10 cellular contexts compared by ENCODE assay signal in the genomic region with DNA sequence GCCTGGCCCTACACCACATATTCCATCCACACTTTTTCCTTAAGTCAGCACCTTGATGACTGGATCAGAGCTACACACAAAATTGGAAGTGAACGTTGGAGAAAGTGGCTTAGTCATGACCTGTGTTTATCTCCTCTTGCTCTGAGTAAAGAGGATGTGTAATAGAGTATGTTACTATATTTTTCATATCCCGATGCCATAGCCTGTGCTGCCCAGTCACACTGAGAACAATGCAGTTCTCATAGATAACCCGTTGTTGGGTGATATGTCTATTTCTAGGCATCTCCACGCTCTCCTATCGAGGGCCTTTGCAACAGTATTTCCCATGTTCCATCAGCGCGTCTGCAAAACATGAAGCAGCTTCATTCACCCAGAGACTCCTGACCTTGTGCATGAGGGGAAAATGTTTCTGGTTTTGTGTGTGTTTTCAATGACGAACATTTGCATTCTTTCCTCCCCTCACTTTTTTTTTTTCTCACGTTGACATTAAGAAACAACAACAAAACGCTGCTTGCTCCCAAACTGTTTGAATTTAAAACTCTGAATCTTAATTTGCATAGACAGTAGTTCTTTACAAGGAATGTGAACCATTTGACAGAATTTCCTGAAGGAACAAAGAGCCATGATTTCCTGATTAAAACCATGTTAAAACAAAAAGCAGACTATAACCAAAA. TPM values are rescaled to one million over a fixed set of nuclear protein-coding genes. Genes with fewer than 3 reads are reported as not detected.
A peak's percentile ranks its signal among the peaks of the same experiment; 100 is the strongest.
DNase-seq lines count a peak whose midpoint lies in the region; ATAC-seq, FAIRE-seq and TF ChIP-seq lines count a peak whose summit lies in the region.
"Had no signal": no experiment of that assay in that cellular context is flagged by ENCODE, and none has a peak within 500 bp of the region (broad histone marks: within the 10 kb centered on the region; RNA-seq: fewer than 3 reads in every experiment).

No MANE protein-coding gene starts in this region.

- no peaks in the 10 kb centered on the region for H3K9me3 Mint-ChIP-seq in CD4-positive, alpha-beta memory T cell
- H3K9me3 Mint-ChIP-seq in neural crest cell = no peaks in the 10 kb centered on the region

- H3K79me2 ChIP-seq in endothelial cell of umbilical vein (ENCODE audit: control insufficient read depth, insufficient read depth, low read length) = peaks cover 3% of the 10 kb centered on the region

- H2AFZ ChIP-seq in endothelial cell of umbilical vein (ENCODE audit: low read depth, low read length) = peak overlapping the region; percentile 29
- H2AFZ ChIP-seq: parathyroid adenoma had no signal

- H3K27me3 Mint-ChIP-seq in CD4-positive, alpha-beta memory T cell = no peaks in the 10 kb centered on the region
- no peaks in the 10 kb centered on the region for H3K27me3 Mint-ChIP-seq in neural crest cell (ENCODE audit: low read depth)

- CTCF ChIA-PET in CD4-positive, alpha-beta memory T cell (lab: Charles Lee; ENCODE audit: partially characterized antibody) = interaction anchor here (1.0 to 1.6 kb wide), 2 partner anchors 9 to 41 kb away, joined by 3 to 4 read pairs; no protein-coding TSS in a partner anchor
- CTCF ChIA-PET in endothelial cell of umbilical vein (lab: Charles Lee) = interaction anchor here (0.8 to 2.6 kb wide), 10 partner anchors 17 to 239 kb away, joined by 3 to 24 read pairs (median 6); partner anchors contain the start of gene GRK5

- no peaks in the 10 kb centered on the region for H3K27me3 ChIP-seq in CD4-positive, alpha-beta memory T cell (ENCODE audit: insufficient read depth, low read length)
- no peaks in the 10 kb centered on the region for H3K27me3 ChIP-seq in endothelial cell of umbilical vein (ENCODE audit: control insufficient read depth in 2 of 2, insufficient read depth in 2 of 2, low read length in 2 of 2)

- H3K4me3 ChIP-seq in CD4-positive, alpha-beta memory T cell (ENCODE audit: low read length in 2 of 2) = no peak overlapping the region
- H3K4me3 ChIP-seq in endothelial cell of umbilical vein (replicated peaks in 1 of 3; ENCODE audit: insufficient read depth in 1 of 3, low read depth in 1 of 3, low read length in 3 of 3) = peak overlapping the region in 1 of 3 experiments; percentile 4

- H3K9me3 ChIP-seq in CD4-positive, alpha-beta memory T cell (ENCODE audit: control insufficient read depth in 1 of 2, low read length in 2 of 2) = no peaks in the 10 kb centered on the region
- no peaks in the 10 kb centered on the region for H3K9me3 ChIP-seq in endothelial cell of umbilical vein (replicated peaks; ENCODE audit: control insufficient read depth, insufficient read depth, low read length)

- H3K4me2 ChIP-seq in endothelial cell of umbilical vein (ENCODE audit: insufficient read depth, low read length) = peak overlapping the region; percentile 54

- no peaks in the 10 kb centered on the region for H3K9me1 ChIP-seq in endothelial cell of umbilical vein (replicated peaks; ENCODE audit: control insufficient read depth, extremely low read depth, insufficient read depth, low read length)

- H4K20me1 ChIP-seq in endothelial cell of umbilical vein (replicated peaks; ENCODE audit: control insufficient read depth, extremely low read depth, insufficient read depth, low read length) = no peaks in the 10 kb centered on the region

- no peak for DNase-seq in CD4-positive, alpha-beta memory T cell
- peak; percentile 75 for DNase-seq in OCI-M1 (lab: John Stamatoyannopoulos, UW)
- peak; percentile 90 for DNase-seq in endothelial cell of umbilical vein (ENCODE audit: low read depth, low spot score)
- DNase-seq in neural crest cell (ENCODE audit: low read depth, low spot score) = no peak
- no peak for DNase-seq in DMS114 treated with DMSO at 0.1 percent for 48 hours (lab: John Stamatoyannopoulos, UW; ENCODE audit: unreplicated experiment)
- DNase-seq in anterior cingulate cortex (lab: John Stamatoyannopoulos, UW) = no peak
- DNase-seq in NCI-H1417 treated with DMSO at 0.1 percent for 48 hours (lab: John Stamatoyannopoulos, UW) = no peak
- DNase-seq: activated CD8-positive, alpha-beta memory T cell treated with anti-CD3 and anti-CD28 coated beads, Interleukin-2, amount 50 U/mL, for 4 hours had no signal

- no peak for ATAC-seq in HG02642 (IDR thresholded peaks at IDR 0.05; ENCODE audit: poor library complexity, unreplicated experiment)

- H3K27ac Mint-ChIP-seq in CD4-positive, alpha-beta memory T cell = peak overlapping the region in 4 of 7 donors; percentile 7 to 69 (median 52)
- peak overlapping the region; percentile 40 for H3K27ac Mint-ChIP-seq in neural crest cell (ENCODE audit: unreplicated experiment)

- peaks cover 0 to 26% (median 12%) of the 10 kb centered on the region in 4 donors for H3K4me1 Mint-ChIP-seq in CD4-positive, alpha-beta memory T cell
- H3K4me1 Mint-ChIP-seq in neural crest cell = peaks cover 60% of the 10 kb centered on the region

- peak; percentile 90 for FAIRE-seq in endothelial cell of umbilical vein (lab: Jason Lieb, UNC)

- intact Hi-C loops in CD4-positive, alpha-beta memory T cell (cut with micrococcal nuclease) = no loop called here
- intact Hi-C loops in endothelial cell of umbilical vein (cut with micrococcal nuclease) = loop anchor here (1.0 to 5.0 kb wide), 3 partner anchors 21 to 162 kb away; no protein-coding TSS in a partner anchor

- H3K4me3 Mint-ChIP-seq in CD4-positive, alpha-beta memory T cell = peak overlapping the region in 1 of 8 donors; percentile 23
- H3K4me3 Mint-ChIP-seq in neural crest cell = no peak overlapping the region

- TF ChIP-seq POLR2A in endothelial cell of umbilical vein (IDR thresholded peaks at IDR 0.05; ENCODE audit: low read depth, low read length) = no peak

- dilution Hi-C loops in endothelial cell of umbilical vein (cut with MboI; ENCODE audit: extremely low pct_ligation_motif_present, low sequenced_read_pairs) = no loop called here

- POLR2A ChIA-PET in CD4-positive, alpha-beta memory T cell (lab: Charles Lee; ENCODE audit: partially characterized antibody) = no interaction called here
- POLR2A ChIA-PET in endothelial cell of umbilical vein (lab: Charles Lee) = interaction anchor here (1.7 kb wide), 1 partner anchor 20 kb away, joined by 6 read pairs; no protein-coding TSS in a partner anchor

- H3K36me3 ChIP-seq in CD4-positive, alpha-beta memory T cell (ENCODE audit: insufficient read depth, low read length) = no peaks in the 10 kb centered on the region
- H3K36me3 ChIP-seq in endothelial cell of umbilical vein (ENCODE audit: control insufficient read depth in 2 of 2, extremely low read depth in 1 of 2, insufficient read depth in 2 of 2, low read length in 2 of 2) = no peaks in the 10 kb centered on the region

- peak overlapping the region; percentile 77 for H3K9ac ChIP-seq in endothelial cell of umbilical vein (replicated peaks; ENCODE audit: extremely low read depth, insufficient read depth, low read length)
- H3K9ac ChIP-seq: parathyroid adenoma had no signal

- no peak overlapping the region for H3K27ac ChIP-seq in CD4-positive, alpha-beta memory T cell (ENCODE audit: low read depth, low read length)
- H3K27ac ChIP-seq in endothelial cell of umbilical vein (ENCODE audit: insufficient read depth, low read depth, low read length) = peak overlapping the region; percentile 94
- H3K27ac ChIP-seq: parathyroid adenoma had no signal

- TF ChIP-seq CTCF in endothelial cell of umbilical vein (IDR thresholded peaks at IDR 0.05; ENCODE audit: extremely low read depth in 1 of 2, insufficient read depth in 1 of 2, low read depth in 1 of 2, low read length in 2 of 2) (no peak), neural crest cell (conservative IDR thresholded peaks at IDR 0.05) (no peak)

- no peaks in the 10 kb centered on the region for H3K4me1 ChIP-seq in CD4-positive, alpha-beta memory T cell (ENCODE audit: insufficient read depth, low read length)
- peaks cover 61% of the 10 kb centered on the region for H3K4me1 ChIP-seq in endothelial cell of umbilical vein (ENCODE audit: control insufficient read depth, extremely low read depth, insufficient read depth, low read length)

- BruUV-seq in endothelial cell of umbilical vein (replicated peaks; lab: Mats Ljungman, UMichigan) = no TSS peak

- H3K36me3 Mint-ChIP-seq in CD4-positive, alpha-beta memory T cell = peaks cover 4 to 6% of the 10 kb centered on the region in 2 donors
- H3K36me3 Mint-ChIP-seq in neural crest cell (ENCODE audit: low read depth) = no peaks in the 10 kb centered on the region

TF ChIP-seq in endothelial cell of umbilical vein, 7 proteins besides CTCF, POLR2A, EP300 and RAD21:
- no peak for TF ChIP-seq EZH2 (IDR thresholded peaks at IDR 0.05; ENCODE audit: borderline replicate concordance, low read depth, low read length, severe bottlenecking)
- TF ChIP-seq JUN (IDR thresholded peaks at IDR 0.05; ENCODE audit: borderline replicate concordance, insufficient read depth, insufficient read length, low read depth) = peak; percentile 36
- TF ChIP-seq FOS (IDR thresholded peaks at IDR 0.05; ENCODE audit: borderline replicate concordance, insufficient read depth, low read length) = peak; percentile 67
- TF ChIP-seq GATA2 (IDR thresholded peaks at IDR 0.05; ENCODE audit: insufficient read depth, insufficient read length, low read depth, low read length) = peak; percentile 59
TF ChIP-seq in endothelial cell of umbilical vein: peak in this region for 3.

RNA-seq across cellular contexts. Expression of gene GRK5, which starts 43.4 kb away (rescaled TPM):
- total RNA-seq in CD4-positive, alpha-beta memory T cell = 10 to 100 TPM; 26.7 to 27.9 TPM
- polyA plus RNA-seq in CD4-positive, alpha-beta memory T cell = 10 to 100 TPM in 1 of 2 donors, 1 to 10 TPM in 1; 7.6 to 10.6 TPM
- total RNA-seq in endothelial cell of umbilical vein (29.1 and 29.5 TPM in 2 replicates), neural crest cell (13.5 and 13.9 TPM in 2 replicates)
- 9.6 and 13.1 TPM in 2 replicates for polyA plus RNA-seq in endothelial cell of umbilical vein
- 17.0 and 17.2 TPM in 2 replicates for polyA plus RNA-seq in endothelial cell of umbilical vein (2011; cell fraction: cytosol; rRNA removed)
- polyA plus RNA-seq in endothelial cell of umbilical vein (2011; cell fraction: nucleus; rRNA removed) = 18.3 and 19.9 TPM in 2 replicates
- 18.3 and 20.4 TPM in 2 replicates for polyA plus RNA-seq in endothelial cell of umbilical vein (2012)
- polyA minus RNA-seq in endothelial cell of umbilical vein = 9.6 and 16.1 TPM in 2 replicates
- polyA minus RNA-seq in endothelial cell of umbilical vein (2011; cell fraction: cytosol; rRNA and poly(A)+ RNA removed) = 5.8 TPM
- polyA minus RNA-seq in endothelial cell of umbilical vein (2011; cell fraction: nucleus; rRNA and poly(A)+ RNA removed) = 6.0 and 7.9 TPM in 2 replicates

Comparison
In these comparisons a context has a peak if more than half of its experiments do, and no peak if none do; other contexts are left out.
1. DNase-seq: peak in OCI-M1 (single experiment) and endothelial cell of umbilical vein (single experiment); none in CD4-positive, alpha-beta memory T cell (0 of 5), neural crest cell (single experiment), DMS114 treated with DMSO at 0.1 percent for 48 hours (single experiment), anterior cingulate cortex (0 of 58) and NCI-H1417 treated with DMSO at 0.1 percent for 48 hours (single experiment).